ENCODE assay signal across 10 cellular contexts in genomic region chr17:75754378-75755204, GRCh38. TPM values are rescaled to one million over a fixed set of nuclear protein-coding genes. Genes with fewer than 3 reads are reported as not detected.
A peak's percentile ranks its signal among the peaks of the same experiment; 100 is the strongest.
DNase-seq lines count a peak whose midpoint lies in the region; ATAC-seq, FAIRE-seq and TF ChIP-seq lines count a peak whose summit lies in the region.
"Had no signal": no experiment of that assay in that cellular context is flagged by ENCODE, and none has a peak within 500 bp of the region (broad histone marks: within the 10 kb centered on the region; RNA-seq: fewer than 3 reads in every experiment).

No MANE protein-coding gene starts in this region.

- FAIRE-seq in RCC 7860 (lab: Jason Lieb, UNC) = no peak

- no peak for TF ChIP-seq CTCF in SK-N-SH (IDR thresholded peaks at IDR 0.05)
- no peak for TF ChIP-seq CTCF in esophagus muscularis mucosa (IDR thresholded peaks at IDR 0.05)
- no peak for TF ChIP-seq CTCF in spleen (IDR thresholded peaks at IDR 0.05 in 8 of 11, conservative IDR thresholded peaks at IDR 0.05 in 3 of 11)

- no peak for DNase-seq in SK-N-SH
- DNase-seq in RCC 7860 (ENCODE audit: low spot score) = peak; percentile 18
- DNase-seq in esophagus muscularis mucosa (ENCODE audit: extremely low spot score) = no peak
- DNase-seq in spleen = peak; percentile 78
- no peak for DNase-seq in SW 1271 (lab: John Stamatoyannopoulos, UW)
- no peak for DNase-seq in OCI-M1 (lab: John Stamatoyannopoulos, UW)

- peaks cover 0 to 37% of the 10 kb centered on the region in 2 experiments; a peak in 1 of 4 replicates for H3K4me1 ChIP-seq in SK-N-SH (ENCODE audit: control insufficient read depth in 1 of 2, insufficient read depth in 2 of 2, low read depth in 1 of 2, low read length in 1 of 2)
- peaks cover 13 to 35% (median 32%) of the 10 kb centered on the region in 4 donors for H3K4me1 ChIP-seq in esophagus muscularis mucosa
- peaks cover 5 to 64% (median 37%) of the 10 kb centered on the region in 6 donors for H3K4me1 ChIP-seq in spleen

- ATAC-seq in SK-N-SH treated with all-trans-retinoic acid at 6 μM for 48 hours = no peak
- ATAC-seq in HG03196 (IDR thresholded peaks at IDR 0.05; ENCODE audit: unreplicated experiment) = no peak

- H3K9me3 ChIP-seq in SK-N-SH = no peaks in the 10 kb centered on the region
- H3K9me3 ChIP-seq in esophagus muscularis mucosa = no peaks in the 10 kb centered on the region
- H3K9me3 ChIP-seq in spleen = no peaks in the 10 kb centered on the region
- H3K9me3 ChIP-seq: HAP-1, SJSA1 had no signal

- H3K9me2 ChIP-seq in SK-N-SH = no peaks in the 10 kb centered on the region

- intact Hi-C loops in esophagus muscularis mucosa (cut with DNase I) (no loop called here), spleen (cut with DNase I; ENCODE audit: low total_unique reads) (no loop called here)

- POLR2A ChIA-PET in SK-N-SH (lab: Yijun Ruan, JAX) = interaction anchor here (1.1 to 4.2 kb wide), 8 partner anchors 8 to 89 kb away, joined by 3 to 52 read pairs (median 10); partner anchors contain the start of genes GALK1, UNC13D and UNK

- no peak overlapping the region for H3K4me3 ChIP-seq in SK-N-SH (ENCODE audit: low read depth in 2 of 2, low read length in 1 of 2)
- peak overlapping the region; percentile 55 to 66 (median 60) for H3K4me3 ChIP-seq in esophagus muscularis mucosa
- peak overlapping the region in 3 of 8 donors; percentile 47 to 75 (median 52) for H3K4me3 ChIP-seq in spleen

- no peaks in the 10 kb centered on the region for H3K36me3 ChIP-seq in SK-N-SH (replicated peaks in 1 of 2; ENCODE audit: control insufficient read depth in 1 of 2, insufficient read depth in 2 of 2, low read length in 1 of 2)
- H3K36me3 ChIP-seq in esophagus muscularis mucosa = peaks cover 0 to 88% (median 37%) of the 10 kb centered on the region in 4 donors
- H3K36me3 ChIP-seq in spleen = peaks cover 0 to 100% (median 34%) of the 10 kb centered on the region in 6 donors
- H3K36me3 ChIP-seq: HAP-1 had no signal

- no peaks in the 10 kb centered on the region for H4K20me1 ChIP-seq in SK-N-SH (ENCODE audit: insufficient read depth)

- H3K9ac ChIP-seq in SK-N-SH = no peak overlapping the region

- TF ChIP-seq EP300 in SK-N-SH (IDR thresholded peaks at IDR 0.05; ENCODE audit: borderline replicate concordance in 1 of 2, low read depth in 1 of 2, low read length in 1 of 2) (no peak), esophagus muscularis mucosa (IDR thresholded peaks at IDR 0.05) (no peak)

- no peak for TF ChIP-seq POLR2A in esophagus muscularis mucosa (IDR thresholded peaks at IDR 0.05; ENCODE audit: low read depth)
- TF ChIP-seq POLR2A in spleen (IDR thresholded peaks at IDR 0.05) = no peak

- WGBS in SK-N-SH (ENCODE audit: low lambda C conversion rate) = 90% methylated on average over 24 of the region's 27 CpGs
- WGBS in esophagus muscularis mucosa = 76% methylated on average over 23 of the region's 27 CpGs
- WGBS in spleen, 5 donors = 81 to 84% (median 81%) methylated on average over 25 to 27 of the region's 27 CpGs

- no peaks in the 10 kb centered on the region for H3K79me2 ChIP-seq in SK-N-SH (ENCODE audit: insufficient read depth)

- H3F3A ChIP-seq in SK-N-SH (replicated peaks; ENCODE audit: insufficient read depth) = peaks cover 8% of the 10 kb centered on the region

- H3K4me2 ChIP-seq in SK-N-SH = peak overlapping the region; percentile 85

- H2AFZ ChIP-seq in SK-N-SH (ENCODE audit: low read depth) = peak overlapping the region; percentile 93

- no peaks in the 10 kb centered on the region for H3K27me3 ChIP-seq in SK-N-SH (ENCODE audit: insufficient read depth)
- H3K27me3 ChIP-seq in esophagus muscularis mucosa = no peaks in the 10 kb centered on the region
- no peaks in the 10 kb centered on the region for H3K27me3 ChIP-seq in spleen (replicated peaks in 1 of 7)
- H3K27me3 ChIP-seq: SJSA1 had no signal

- no peak for TF ChIP-seq RAD21 in SK-N-SH (IDR thresholded peaks at IDR 0.05; ENCODE audit: low read length)

- H3K27ac ChIP-seq in SK-N-SH (ENCODE audit: low read depth in 2 of 2, low read length in 1 of 2) = peak overlapping the region in 1 of 2 experiments; percentile 35; a peak in 1 of 4 replicates
- H3K27ac ChIP-seq in esophagus muscularis mucosa (replicated peaks in 1 of 4) = peak overlapping the region in 3 of 4 donors; percentile 68 to 74 (median 72)
- peak overlapping the region in 5 of 8 donors; percentile 39 to 82 (median 71) for H3K27ac ChIP-seq in spleen

- CTCF ChIA-PET in SK-N-SH (lab: Yijun Ruan, JAX) = interaction anchor here (0.8 to 31.4 kb wide), 46 partner anchors 9 to 332 kb away, joined by 3 to 1370 read pairs (median 8); partner anchors contain the start of genes GALK1, MRPL38, RECQL5 and SAP30BP

TF ChIP-seq in SK-N-SH, 30 proteins besides CTCF, POLR2A, EP300 and RAD21:
- TF ChIP-seq RFX5 (IDR thresholded peaks at IDR 0.05; ENCODE audit: low read length) = no peak
- TF ChIP-seq JUND (IDR thresholded peaks at IDR 0.05) = no peak
- TF ChIP-seq RCOR1 (IDR thresholded peaks at IDR 0.05; ENCODE audit: low read length) = no peak
- no peak for TF ChIP-seq TAF1 (IDR thresholded peaks at IDR 0.05; ENCODE audit: borderline replicate concordance, low read depth, low read length)
- TF ChIP-seq EZH2phosphoT487 (IDR thresholded peaks at IDR 0.05; ENCODE audit: borderline replicate concordance, low read depth) = no peak
- TF ChIP-seq FOXJ3 (CRISPR knock-in tag; IDR thresholded peaks at IDR 0.05) = no peak

TF ChIP-seq in SK-N-SH treated with all-trans-retinoic acid at 6 μM for 48 hours, 23 proteins besides CTCF, POLR2A, EP300 and RAD21:
- TF ChIP-seq ISL1 (CRISPR knock-in tag; IDR thresholded peaks at IDR 0.05) = no peak
- no peak for TF ChIP-seq ZNF70 (CRISPR knock-in tag; IDR thresholded peaks at IDR 0.05)
- no peak for TF ChIP-seq TCF4 (CRISPR knock-in tag; IDR thresholded peaks at IDR 0.05; ENCODE audit: borderline replicate concordance)
- no peak for TF ChIP-seq RARB (CRISPR knock-in tag; IDR thresholded peaks at IDR 0.05)
- no peak for TF ChIP-seq SNAI2 (CRISPR knock-in tag; IDR thresholded peaks at IDR 0.05)
- TF ChIP-seq BACH2 (CRISPR knock-in tag; IDR thresholded peaks at IDR 0.05; ENCODE audit: borderline replicate concordance) = no peak
- TF ChIP-seq ZNF565 (CRISPR knock-in tag; conservative IDR thresholded peaks at IDR 0.05; ENCODE audit: low read depth) = no peak
- TF ChIP-seq ESRRG (CRISPR knock-in tag; IDR thresholded peaks at IDR 0.05) = no peak
- no peak for TF ChIP-seq OSR1 (CRISPR knock-in tag; IDR thresholded peaks at IDR 0.05)
- TF ChIP-seq ARNTL (CRISPR knock-in tag; IDR thresholded peaks at IDR 0.05; ENCODE audit: borderline replicate concordance, low read depth) = no peak
- no peak for TF ChIP-seq ZNF8 (CRISPR knock-in tag; IDR thresholded peaks at IDR 0.05)
- TF ChIP-seq PPARA (CRISPR knock-in tag; IDR thresholded peaks at IDR 0.05; ENCODE audit: borderline replicate concordance) = no peak
- TF ChIP-seq, protein P1, sequence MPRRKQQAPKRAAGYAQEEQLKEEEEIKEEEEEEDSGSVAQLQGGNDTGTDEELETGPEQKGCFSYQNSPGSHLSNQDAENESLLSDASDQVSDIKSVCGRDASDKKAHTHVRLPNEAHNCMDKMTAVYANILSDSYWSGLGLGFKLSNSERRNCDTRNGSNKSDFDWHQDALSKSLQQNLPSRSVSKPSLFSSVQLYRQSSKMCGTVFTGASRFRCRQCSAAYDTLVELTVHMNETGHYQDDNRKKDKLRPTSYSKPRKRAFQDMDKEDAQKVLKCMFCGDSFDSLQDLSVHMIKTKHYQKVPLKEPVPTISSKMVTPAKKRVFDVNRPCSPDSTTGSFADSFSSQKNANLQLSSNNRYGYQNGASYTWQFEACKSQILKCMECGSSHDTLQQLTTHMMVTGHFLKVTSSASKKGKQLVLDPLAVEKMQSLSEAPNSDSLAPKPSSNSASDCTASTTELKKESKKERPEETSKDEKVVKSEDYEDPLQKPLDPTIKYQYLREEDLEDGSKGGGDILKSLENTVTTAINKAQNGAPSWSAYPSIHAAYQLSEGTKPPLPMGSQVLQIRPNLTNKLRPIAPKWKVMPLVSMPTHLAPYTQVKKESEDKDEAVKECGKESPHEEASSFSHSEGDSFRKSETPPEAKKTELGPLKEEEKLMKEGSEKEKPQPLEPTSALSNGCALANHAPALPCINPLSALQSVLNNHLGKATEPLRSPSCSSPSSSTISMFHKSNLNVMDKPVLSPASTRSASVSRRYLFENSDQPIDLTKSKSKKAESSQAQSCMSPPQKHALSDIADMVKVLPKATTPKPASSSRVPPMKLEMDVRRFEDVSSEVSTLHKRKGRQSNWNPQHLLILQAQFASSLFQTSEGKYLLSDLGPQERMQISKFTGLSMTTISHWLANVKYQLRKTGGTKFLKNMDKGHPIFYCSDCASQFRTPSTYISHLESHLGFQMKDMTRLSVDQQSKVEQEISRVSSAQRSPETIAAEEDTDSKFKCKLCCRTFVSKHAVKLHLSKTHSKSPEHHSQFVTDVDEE (CRISPR knock-in tag; IDR thresholded peaks at IDR 0.05) = no peak
- TF ChIP-seq CSDC2 (CRISPR knock-in tag; IDR thresholded peaks at IDR 0.05) = no peak

RNA-seq across cellular contexts. Expression of gene GALK1, which starts 10.4 kb away (rescaled TPM):
- 36.5 and 39.2 TPM in 2 replicates for polyA plus RNA-seq in SK-N-SH (2012; rRNA removed)
- 12.4 and 22.4 TPM in 2 replicates for polyA plus RNA-seq in SK-N-SH (2012; cell fraction: cytosol; rRNA removed)
- polyA plus RNA-seq in SK-N-SH (2012; cell fraction: nucleus; rRNA removed) = 82.6 and 138 TPM in 2 replicates
- total RNA-seq in esophagus muscularis mucosa = 10 to 100 TPM; 16.9 to 34.1 (median 24.4) TPM
- total RNA-seq in spleen = 10 to 100 TPM; 23.5 to 45.1 (median 33.5) TPM
- 10 to 100 TPM; 34.2 to 45.9 (median 37.0) TPM for polyA plus RNA-seq in spleen

RNA-seq across cellular contexts. Expression of gene UNK, which starts 30.0 kb away (rescaled TPM):
- polyA plus RNA-seq in SK-N-SH (2012; rRNA removed) (19.9 and 24.8 TPM in 2 replicates), spleen (10 to 100 TPM; 19.0 to 41.9 (median 25.8) TPM)
- polyA plus RNA-seq in SK-N-SH (2012; cell fraction: cytosol; rRNA removed) = 22.1 and 26.9 TPM in 2 replicates
- 54.0 and 54.3 TPM in 2 replicates for polyA plus RNA-seq in SK-N-SH (2012; cell fraction: nucleus; rRNA removed)
- total RNA-seq in esophagus muscularis mucosa (10 to 100 TPM; 18.0 to 23.7 (median 20.0) TPM), spleen (10 to 100 TPM; 35.4 to 53.8 (median 48.6) TPM)

RNA-seq across cellular contexts. Expression of gene ITGB4, which starts 33.3 kb away (rescaled TPM):
- polyA plus RNA-seq in SK-N-SH (2012; rRNA removed) (3.6 and 7.0 TPM in 2 replicates), spleen (10 to 100 TPM; 16.6 to 49.9 (median 30.1) TPM)
- polyA plus RNA-seq in SK-N-SH (2012; cell fraction: cytosol; rRNA removed) = 1.7 and 3.3 TPM in 2 replicates
- 8.6 and 11.2 TPM in 2 replicates for polyA plus RNA-seq in SK-N-SH (2012; cell fraction: nucleus; rRNA removed)
- total RNA-seq in esophagus muscularis mucosa (10 to 100 TPM; 36.5 to 57.4 (median 46.6) TPM), spleen (100 to 1,000 TPM in 3 of 7 donors, 10 to 100 TPM in 4; 80.4 to 205 (median 90.1) TPM)
- total RNA-seq: SJSA1 had no signal

Comparison
In these comparisons a context has a peak if more than half of its experiments do, and no peak if none do; other contexts are left out.
1. DNase-seq: peak in RCC 7860 (single experiment) and spleen (single experiment); none in SK-N-SH (single experiment), esophagus muscularis mucosa (single experiment), SW 1271 (0 of 2) and OCI-M1 (single experiment).
2. H3K4me3 ChIP-seq: peak in esophagus muscularis mucosa (4 of 4); none in SK-N-SH (0 of 2).